ENCODE assay signal across 8 cellular contexts in genomic region chr10:103966671-103967432, GRCh38. TPM values are rescaled to one million over a fixed set of nuclear protein-coding genes. Genes with fewer than 3 reads are reported as not detected.
DNase-seq lines count a peak whose midpoint lies in the region; ATAC-seq and TF ChIP-seq lines count a peak whose summit lies in the region.

Gene SLK (plus strand): TSS chr10:103967140. CDS start chr10:103967746, 606 bp downstream.

- peaks cover 47% of the 10 kb centered on the region for H3K4me1 Mint-ChIP-seq in chondrocyte (ENCODE audit: low read depth)

- H3K9me3 Mint-ChIP-seq in chondrocyte (ENCODE audit: low read depth), result no peaks in the 10 kb centered on the region

- peak within 1 kb of the TSS; percentile 99 for H3K4me3 Mint-ChIP-seq in chondrocyte (ENCODE audit: unreplicated experiment)

- no peaks in the 10 kb centered on the region for H3K36me3 Mint-ChIP-seq in chondrocyte (ENCODE audit: low read depth)

- no peaks in the 10 kb centered on the region for H3K27me3 Mint-ChIP-seq in chondrocyte (ENCODE audit: low read depth)

- peak; percentile 80 for ATAC-seq in GM18861 (IDR thresholded peaks at IDR 0.05; ENCODE audit: unreplicated experiment)
- ATAC-seq in HG03095 (IDR thresholded peaks at IDR 0.05; ENCODE audit: unreplicated experiment), result peak; percentile 65

- TF ChIP-seq CTCF in AG04449 (IDR thresholded peaks at IDR 0.05; ENCODE audit: insufficient read depth, low read length, missing control alignments) (no peak), chondrocyte (IDR thresholded peaks at IDR 0.05) (no peak)

- H3K4me3 ChIP-seq in AG04449 (ENCODE audit: low read depth, low read length), result peak within 1 kb of the TSS; percentile 85

- POLR2A ChIA-PET in AG04449 (lab: Yijun Ruan, JAX), result interaction anchor here (1.1 kb wide), 1 partner anchor 10 kb away, joined by 3 read pairs; no protein-coding TSS in a partner anchor

- DNase-seq in AG04449 (ENCODE audit: low read depth, low spot score) (no peak), NCI-H446 (lab: John Stamatoyannopoulos, UW) (peak; percentile 43 to 82), chondrocyte (ENCODE audit: low spot score) (no peak), kidney glomerular epithelial cell (lab: John Stamatoyannopoulos, UW) (peak; percentile 72)
- peak; percentile 66 to 67 for DNase-seq in activated CD4-positive, alpha-beta T cell treated with anti-CD3 and anti-CD28 coated beads for 24 hours (ENCODE audit: low read depth in 2 of 2)
- DNase-seq in stimulated activated CD4-positive, alpha-beta T cell treated with anti-CD3 and anti-CD28 coated beads, Interleukin-15, amount 100 ng/mL, for 48 hours (ENCODE audit: low read depth in 2 of 2), result peak; percentile 55 to 74

- peak within 1 kb of the TSS; percentile 93 for H3K27ac Mint-ChIP-seq in chondrocyte (ENCODE audit: unreplicated experiment)

- CTCF ChIA-PET in AG04449 (lab: Yijun Ruan, JAX), result interaction anchor here (1.3 kb wide), 1 partner anchor 154 kb away, joined by 3 read pairs; no protein-coding TSS in a partner anchor

RNA-seq across cellular contexts. Expression of gene SLK, which starts in this region (rescaled TPM):
- 30.8 to 33.5 TPM (median 30.9 TPM) in 3 replicates for total RNA-seq in chondrocyte

Comparison
In these comparisons a context has a peak if more than half of its experiments do, and no peak if none do; other contexts are left out.
1. DNase-seq: peak in NCI-H446 (2 of 2), activated CD4-positive, alpha-beta T cell treated with anti-CD3 and anti-CD28 coated beads for 24 hours (2 of 2), kidney glomerular epithelial cell (single experiment) and stimulated activated CD4-positive, alpha-beta T cell treated with anti-CD3 and anti-CD28 coated beads, Interleukin-15, amount 100 ng/mL, for 48 hours (2 of 2); none in AG04449 (single experiment) and chondrocyte (single experiment).